In the genomic region with DNA sequence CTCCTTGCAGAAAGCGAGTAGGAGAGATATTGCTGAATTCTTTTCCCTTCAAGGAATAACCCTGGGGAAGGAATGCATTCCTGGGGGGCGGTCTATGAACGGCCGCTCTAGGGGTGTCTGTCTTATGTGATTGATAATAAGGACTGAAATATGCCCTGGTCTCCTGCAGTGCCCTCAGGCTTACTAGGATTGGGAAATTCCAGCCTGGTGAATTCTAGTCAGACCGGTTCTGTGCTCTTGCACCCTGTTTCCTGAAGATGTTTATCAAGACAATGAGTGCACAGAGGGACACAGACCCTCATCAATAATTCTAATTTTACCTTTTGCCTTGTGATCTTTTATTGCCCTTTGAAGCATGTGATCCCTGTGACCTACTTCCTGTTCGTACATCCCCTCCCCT, we compare ENCODE assay signal across 28 cellular contexts.
"Had no signal": no experiment of that assay in that cellular context is flagged by ENCODE, and none has a peak within 500 bp of the region (broad histone marks: within the 10 kb centered on the region; RNA-seq: fewer than 3 reads in every experiment).

No MANE protein-coding gene starts in this region.

- H3K4me1 ChIP-seq: adrenal gland, ascending aorta, neural progenitor cell, vagina had no signal

- H3K9me3 Mint-ChIP-seq: neural progenitor cell; stimulated activated naive B cell treated with anti-CD40 and anti-IgM and Interleukin-4, amounts not matched to agents 10 μg/mL and 1 μg/mL and 100 μg/mL, for 72 hours had no signal

- H3K36me3 Mint-ChIP-seq: activated naive CD8-positive, alpha-beta T cell; naive B cell; neural progenitor cell; stimulated activated naive B cell treated with anti-CD40 and anti-IgM and Interleukin-4, amounts not matched to agents 10 μg/mL and 1 μg/mL and 100 μg/mL, for 72 hours; type B pancreatic cell had no signal

- H3K36me3 ChIP-seq: adrenal gland, ascending aorta, brain microvascular endothelial cell, neural progenitor cell, vagina had no signal

- H2AFZ ChIP-seq: neural progenitor cell had no signal

- H3K4me3 ChIP-seq: adrenal gland, ascending aorta, mucosa of descending colon, neural progenitor cell, vagina had no signal

- H3K27me3 Mint-ChIP-seq: activated naive CD8-positive, alpha-beta T cell; central memory CD8-positive, alpha-beta T cell; naive B cell; progenitor cell of endocrine pancreas; type B pancreatic cell had no signal

- H3K27ac ChIP-seq: adrenal gland, ascending aorta, brain microvascular endothelial cell, neural progenitor cell, vagina had no signal

- H3K9me3 ChIP-seq: adrenal gland, ascending aorta, mucosa of descending colon, vagina had no signal

- H3K9ac ChIP-seq: neural progenitor cell had no signal

- H3K27ac Mint-ChIP-seq: activated naive CD8-positive, alpha-beta T cell; activated T-helper 2 cell treated with anti-CD3 and anti-CD28 coated beads, Interferon-gamma antibody, Interleukin-2, Interleukin-4, amounts not matched to agents 10 μg/mL and 5 μg/mL and 100 μg/mL, durations not matched to agents 14 hours and 24 hours and 36 hours; naive B cell; neural progenitor cell; progenitor cell of endocrine pancreas; stimulated activated naive B cell treated with anti-CD40 and anti-IgM and Interleukin-4, amounts not matched to agents 10 μg/mL and 1 μg/mL and 100 μg/mL, for 72 hours; type B pancreatic cell had no signal

- H3K4me1 Mint-ChIP-seq: central memory CD8-positive, alpha-beta T cell; naive B cell; neural progenitor cell; stimulated activated naive B cell treated with anti-CD40 and anti-IgM and Interleukin-4, amounts not matched to agents 10 μg/mL and 1 μg/mL and 100 μg/mL, for 72 hours had no signal

- H3K4me3 Mint-ChIP-seq: activated naive CD8-positive, alpha-beta T cell; activated T-cell treated with anti-CD3 and anti-CD28 coated beads, Interleukin-2, amount 50 U/mL, for 4 hours; central memory CD8-positive, alpha-beta T cell; naive B cell; neural progenitor cell; stimulated activated naive B cell treated with anti-CD40 and anti-IgM and Interleukin-4, amounts not matched to agents 10 μg/mL and 1 μg/mL and 100 μg/mL, for 72 hours; type B pancreatic cell had no signal

- ATAC-seq: activated T-cell treated with anti-CD3 and anti-CD28 coated beads, Interleukin-2, amount 50 U/mL, for 4 hours; esophagus mucosa; left cardiac atrium; mucosa of descending colon; stimulated activated naive B cell treated with anti-CD40 and anti-IgM and Interleukin-4, amounts not matched to agents 10 μg/mL and 1 μg/mL and 100 μg/mL, for 72 hours had no signal

- H3K4me2 ChIP-seq: neural progenitor cell had no signal

- H3K27me3 ChIP-seq: adrenal gland, ascending aorta, brain microvascular endothelial cell, neural progenitor cell, vagina had no signal

- DNase-seq: activated CD4-positive, alpha-beta T cell treated with anti-CD3 and anti-CD28 coated beads for 4 hours; activated CD4-positive, alpha-beta T cell treated with anti-CD3 and anti-CD28 coated beads, Interleukin-2, amount 50 U/mL, for 48 hours; activated CD4-positive, CD25-positive, alpha-beta regulatory T cell; activated CD8-positive, alpha-beta memory T cell treated with anti-CD3 and anti-CD28 coated beads, Interleukin-2, amount 50 U/mL, for 48 hours; activated naive CD4-positive, alpha-beta T cell; activated T-cell treated with anti-CD3 and anti-CD28 coated beads, Interleukin-2, amount 50 U/mL, for 4 hours; adrenal gland; brain microvascular endothelial cell; effector memory CD4-positive, alpha-beta T cell; glutamatergic neuron; hippocampal formation; left cardiac atrium; mesenchymal stem cell; mucosa of descending colon; naive B cell; stimulated activated CD4-positive, alpha-beta T cell treated with anti-CD3 and anti-CD28 coated beads, Interleukin-2, amount 100 ng/mL, for 48 hours; stimulated activated CD8-positive, alpha-beta memory T cell treated with anti-CD3 and anti-CD28 coated beads, Interleukin-4, amount 100 ng/mL, for 48 hours; stimulated activated naive B cell treated with anti-CD40 and anti-IgM and Interleukin-4, amounts not matched to agents 10 μg/mL and 1 μg/mL and 100 μg/mL, for 72 hours; T1000 had no signal
